Comparison of ENCODE assay signal across 21 cellular contexts in the genomic region with DNA sequence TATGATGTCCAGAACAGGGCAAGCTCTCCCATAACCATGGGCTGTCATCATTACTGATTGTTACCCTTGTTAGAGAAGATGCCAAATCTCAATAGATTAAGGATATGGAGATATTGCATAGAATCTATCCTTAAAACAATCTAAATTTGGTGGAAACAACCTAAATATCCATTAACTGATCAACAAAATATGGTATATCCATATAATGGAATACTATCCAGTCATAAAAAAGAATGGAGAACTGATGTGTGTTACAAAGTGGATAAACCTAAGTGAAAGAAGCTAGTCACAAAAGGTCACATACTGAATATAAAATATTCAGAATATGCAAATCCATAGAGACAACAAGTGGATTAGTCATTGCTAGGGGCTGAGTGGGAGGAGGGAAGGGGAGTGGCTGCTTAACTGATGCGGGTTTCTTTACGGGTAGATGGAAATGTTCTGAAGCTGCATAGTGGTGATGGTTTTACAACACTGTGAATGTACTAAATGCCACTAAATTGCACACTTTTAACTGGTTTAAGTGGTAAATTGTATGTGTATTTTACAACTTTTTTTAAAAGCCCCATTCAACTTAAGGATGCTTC. TPM values are rescaled to one million over a fixed set of nuclear protein-coding genes. Genes with fewer than 3 reads are reported as not detected.
DNase-seq lines count a peak whose midpoint lies in the region; ATAC-seq, FAIRE-seq and TF ChIP-seq lines count a peak whose summit lies in the region.
"Had no signal": no experiment of that assay in that cellular context is flagged by ENCODE, and none has a peak within 500 bp of the region (broad histone marks: within the 10 kb centered on the region; RNA-seq: fewer than 3 reads in every experiment).

No MANE protein-coding gene starts in this region.

- FAIRE-seq in K562 (lab: Jason Lieb, UNC), result no peak
- FAIRE-seq: GM12891, GM18507 had no signal

- H3K9me3 Mint-ChIP-seq in activated CD8-positive, alpha-beta T cell treated with anti-CD3 and anti-CD28 coated beads for 36 hours, result peaks cover 3% of the 10 kb centered on the region
- no peaks in the 10 kb centered on the region for H3K9me3 Mint-ChIP-seq in activated CD8-positive, alpha-beta T cell treated with anti-CD3 and anti-CD28 coated beads, Interleukin-2, amount 10 ng/mL, durations not matched to agents 7 days and 5 days (ENCODE audit: insufficient read depth)

- no peak overlapping the region for H3K4me3 Mint-ChIP-seq in activated CD8-positive, alpha-beta T cell treated with anti-CD3 and anti-CD28 coated beads for 36 hours
- no peak overlapping the region for H3K4me3 Mint-ChIP-seq in activated CD8-positive, alpha-beta T cell treated with anti-CD3 and anti-CD28 coated beads, Interleukin-2, amount 10 ng/mL, durations not matched to agents 7 days and 5 days
- H3K4me3 Mint-ChIP-seq: CD4-positive, alpha-beta memory T cell had no signal

- H3K36me3 Mint-ChIP-seq in activated CD8-positive, alpha-beta T cell treated with anti-CD3 and anti-CD28 coated beads for 36 hours (ENCODE audit: low read depth), result no peaks in the 10 kb centered on the region
- no peaks in the 10 kb centered on the region for H3K36me3 Mint-ChIP-seq in activated CD8-positive, alpha-beta T cell treated with anti-CD3 and anti-CD28 coated beads, Interleukin-2, amount 10 ng/mL, durations not matched to agents 7 days and 5 days (ENCODE audit: low read depth)
- H3K36me3 Mint-ChIP-seq: CD4-positive, alpha-beta memory T cell had no signal

- no peak overlapping the region for H3K27ac Mint-ChIP-seq in activated CD8-positive, alpha-beta T cell treated with anti-CD3 and anti-CD28 coated beads for 36 hours
- H3K27ac Mint-ChIP-seq in activated CD8-positive, alpha-beta T cell treated with anti-CD3 and anti-CD28 coated beads, Interleukin-2, amount 10 ng/mL, durations not matched to agents 7 days and 5 days, result no peak overlapping the region
- H3K27ac Mint-ChIP-seq: CD4-positive, alpha-beta memory T cell had no signal

- DNase-seq in activated CD8-positive, alpha-beta T cell treated with anti-CD3 and anti-CD28 coated beads for 36 hours, result peak; percentile 4
- DNase-seq in activated CD8-positive, alpha-beta T cell treated with anti-CD3 and anti-CD28 coated beads, Interleukin-2, amount 10 ng/mL, durations not matched to agents 7 days and 5 days, result no peak
- DNase-seq in NCI-H526 treated with DMSO at 0.1 percent for 48 hours (lab: John Stamatoyannopoulos, UW) (peak; percentile 27), K562 (ENCODE audit: extremely low read depth in 1 of 4, low spot score in 3 of 4) (no peak), iris pigment epithelial cell (ENCODE audit: low read depth) (peak; percentile 2), left lung (no peak), Kasumi-1 (lab: John Stamatoyannopoulos, UW) (no peak), GM20000 (ENCODE audit: low spot score) (no peak)
- DNase-seq: C1 segment of cervical spinal cord; Calu3; CD4-positive, alpha-beta memory T cell; COR-L47; DMS53; DMS79 treated with DMSO at 0.1 percent for 48 hours; GF-D8; GOT3; H7; HCEC 1CT had no signal

- H3K9me3 ChIP-seq in K562 (replicated peaks; ENCODE audit: control insufficient read depth, insufficient read depth, low read depth, low read length) (no peaks in the 10 kb centered on the region), left lung (peaks cover 0 to 8% of the 10 kb centered on the region in 2 donors)

- no peak for ATAC-seq in activated CD8-positive, alpha-beta T cell treated with anti-CD3 and anti-CD28 coated beads for 36 hours
- no peak for ATAC-seq in activated CD8-positive, alpha-beta T cell treated with anti-CD3 and anti-CD28 coated beads, Interleukin-2, amount 10 ng/mL, durations not matched to agents 7 days and 5 days
- no peak for ATAC-seq in K562
- no peak for ATAC-seq in left lung

- H3K27me3 Mint-ChIP-seq in activated CD8-positive, alpha-beta T cell treated with anti-CD3 and anti-CD28 coated beads for 36 hours, result peaks cover 24% of the 10 kb centered on the region
- peaks cover 8% of the 10 kb centered on the region for H3K27me3 Mint-ChIP-seq in activated CD8-positive, alpha-beta T cell treated with anti-CD3 and anti-CD28 coated beads, Interleukin-2, amount 10 ng/mL, durations not matched to agents 7 days and 5 days (ENCODE audit: low read depth)

- in situ Hi-C loops in K562 (cut with MboI), result no loop called here

- no peak overlapping the region for H3K9ac ChIP-seq in K562 (ENCODE audit: insufficient read depth in 1 of 2, low read depth in 2 of 2, low read length in 2 of 2)

- POLR2A ChIA-PET in activated CD8-positive, alpha-beta T cell treated with anti-CD3 and anti-CD28 coated beads for 36 hours (lab: Charles Lee), result no interaction called here
- POLR2A ChIA-PET in activated CD8-positive, alpha-beta T cell treated with anti-CD3 and anti-CD28 coated beads, Interleukin-2, amount 10 ng/mL, durations not matched to agents 7 days and 5 days (lab: Charles Lee), result no interaction called here
- POLR2A ChIA-PET in K562 (lab: Yijun Ruan, JAX), result no interaction called here

- no peaks in the 10 kb centered on the region for H3K79me2 ChIP-seq in K562 (ENCODE audit: control insufficient read depth, insufficient read depth, low read length)

- no peak for TF ChIP-seq EP300 in K562 (IDR thresholded peaks at IDR 0.05; ENCODE audit: low read length)

- H4K20me1 ChIP-seq in K562 (replicated peaks; ENCODE audit: control insufficient read depth, insufficient read depth, low read length), result no peaks in the 10 kb centered on the region

- H3K4me1 Mint-ChIP-seq in activated CD8-positive, alpha-beta T cell treated with anti-CD3 and anti-CD28 coated beads for 36 hours (ENCODE audit: low read depth), result no peaks in the 10 kb centered on the region
- H3K4me1 Mint-ChIP-seq in activated CD8-positive, alpha-beta T cell treated with anti-CD3 and anti-CD28 coated beads, Interleukin-2, amount 10 ng/mL, durations not matched to agents 7 days and 5 days (ENCODE audit: low read depth), result no peaks in the 10 kb centered on the region
- H3K4me1 Mint-ChIP-seq: CD4-positive, alpha-beta memory T cell had no signal

- H3K4me2 ChIP-seq in K562 (ENCODE audit: insufficient read depth, low read length), result no peak overlapping the region

- intact Hi-C loops in activated CD8-positive, alpha-beta T cell treated with anti-CD3 and anti-CD28 coated beads for 36 hours (cut with micrococcal nuclease), result no loop called here
- intact Hi-C loops in K562 (cut with micrococcal nuclease) (no loop called here), left lung (cut with DNase I) (no loop called here)

- BruUV-seq in K562 (replicated peaks; lab: Mats Ljungman, UMichigan), result no TSS peak

- H3K36me3 ChIP-seq in K562 (ENCODE audit: control insufficient read depth, insufficient read depth, low read length) (no peaks in the 10 kb centered on the region), left lung (no peaks in the 10 kb centered on the region)

- H3K4me3 ChIP-seq in K562 (no peak overlapping the region), left lung (no peak overlapping the region)

- H3K27me3 ChIP-seq in K562 (ENCODE audit: control insufficient read depth in 2 of 2, insufficient read depth in 2 of 2, low read length in 2 of 2) (no peaks in the 10 kb centered on the region; a peak in 1 of 5 replicates), left lung (no peaks in the 10 kb centered on the region)

- CTCF ChIA-PET in activated CD8-positive, alpha-beta T cell treated with anti-CD3 and anti-CD28 coated beads for 36 hours (lab: Charles Lee), result no interaction called here
- CTCF ChIA-PET in activated CD8-positive, alpha-beta T cell treated with anti-CD3 and anti-CD28 coated beads, Interleukin-2, amount 10 ng/mL, durations not matched to agents 7 days and 5 days (lab: Charles Lee), result no interaction called here
- CTCF ChIA-PET in K562 (lab: Yijun Ruan, JAX; ENCODE audit: low intra/inter-chr PET ratio), result no interaction called here

- no peak for TF ChIP-seq CTCF in activated CD8-positive, alpha-beta T cell treated with anti-CD3 and anti-CD28 coated beads for 36 hours (IDR thresholded peaks at IDR 0.05)
- no peak for TF ChIP-seq CTCF in K562 (IDR thresholded peaks at IDR 0.05 in 2 of 3, conservative IDR thresholded peaks at IDR 0.05 in 1 of 3; ENCODE audit: insufficient read depth in 2 of 3, low read depth in 1 of 3, low read length in 3 of 3)
- no peak for TF ChIP-seq CTCF in left lung (IDR thresholded peaks at IDR 0.05)
- TF ChIP-seq CTCF in GM20000 (IDR thresholded peaks at IDR 0.05; ENCODE audit: extremely low read depth, missing control alignments), result no peak

- H3K4me1 ChIP-seq in K562 (replicated peaks in 1 of 2; ENCODE audit: control insufficient read depth in 2 of 2, insufficient read depth in 2 of 2, low read length in 2 of 2), result peaks cover 0 to 6% of the 10 kb centered on the region in 2 experiments; a peak in 1 of 5 replicates
- no peaks in the 10 kb centered on the region for H3K4me1 ChIP-seq in left lung

- H3K9me1 ChIP-seq in K562 (ENCODE audit: control insufficient read depth, insufficient read depth, low read length), result no peaks in the 10 kb centered on the region

- TF ChIP-seq RAD21 in K562 (CRISPR knock-in tag; conservative IDR thresholded peaks at IDR 0.05 in 1 of 2, IDR thresholded peaks at IDR 0.05 in 1 of 2), result no peak

- no peak for TF ChIP-seq POLR2A in K562 (conservative IDR thresholded peaks at IDR 0.05)

- no peak overlapping the region for H3K27ac ChIP-seq in K562 (ENCODE audit: extremely low read depth, low read depth, low read length)
- H3K27ac ChIP-seq in left lung, result no peak overlapping the region

- H2AFZ ChIP-seq in K562 (ENCODE audit: low read depth, low read length), result no peak overlapping the region

- 5% methylated on average over 2 of the region's 2 CpGs for WGBS in K562 (ENCODE audit: insufficient coverage, low coverage, missing lambda C conversion rate)

RNA-seq across cellular contexts. Expression of a gene that starts 36.1 kb away (rescaled TPM):
- total RNA-seq in activated CD8-positive, alpha-beta T cell treated with anti-CD3 and anti-CD28 coated beads for 36 hours, result 1 to 10 TPM; 5.0 to 9.4 TPM
- total RNA-seq in activated CD8-positive, alpha-beta T cell treated with anti-CD3 and anti-CD28 coated beads, Interleukin-2, amount 10 ng/mL, durations not matched to agents 7 days and 5 days, result 10 to 100 TPM; 17.7 to 18.0 TPM
- total RNA-seq in K562 (2011; cell fraction: chromatin; rRNA removed; ENCODE audit: low replicate concordance), result 1.7 and 3.1 TPM in 2 replicates
- total RNA-seq in K562 (2011; cell fraction: nucleolus; rRNA removed), result 3.3 and 4.8 TPM in 2 replicates
- 3.3 and 5.0 TPM in 2 replicates for total RNA-seq in K562 (2011; cell fraction: nucleoplasm; rRNA removed)
- 15.3 and 36.6 TPM in 2 replicates for total RNA-seq in K562 (2014; rRNA removed)
- 16.0 and 19.1 TPM in 2 replicates for total RNA-seq in K562 (2014; rRNA removed; fragmentation: Illumina TruSeq; extraction: Trizol)
- 14.1 and 21.1 TPM in 2 replicates for total RNA-seq in K562 (2015; rRNA removed; fragmentation: Illumina TruSeq; extraction: Trizol)
- total RNA-seq in K562 (2021), result 16.9 and 18.5 TPM in 2 replicates
- polyA plus RNA-seq in K562 (2011; rRNA removed), result 9.5 and 11.5 TPM in 2 replicates
- 8.6 and 11.3 TPM in 2 replicates for polyA plus RNA-seq in K562 (2011; cell fraction: cytosol; rRNA removed)
- 2.6 and 5.4 TPM in 2 replicates for polyA plus RNA-seq in K562 (2011; cell fraction: nucleus; rRNA removed)
- 36.6 and 56.8 TPM in 2 replicates for polyA plus RNA-seq in K562 (2012)
- polyA plus RNA-seq in K562 (2014; fragmentation: Illumina TruSeq; extraction: Trizol), result 15.4 and 22.3 TPM in 2 replicates
- polyA plus RNA-seq in K562 (2014; fragmentation: Nextera tagmentation; extraction: Ambion mirVana), result 1 to 10 TPM; 1.8 to 2.2 TPM
- polyA plus RNA-seq in K562 (2014; rRNA removed), result 18.3 and 27.8 TPM in 2 replicates
- polyA minus RNA-seq in K562 (2011; rRNA and poly(A)+ RNA removed), result 3.3 and 3.5 TPM in 2 replicates
- 5.6 TPM in 1 of 2 replicates, not detected in the other for polyA minus RNA-seq in K562 (2011; cell fraction: cytosol; rRNA and poly(A)+ RNA removed)
- 1.4 and 1.6 TPM in 2 replicates for polyA minus RNA-seq in K562 (2011; cell fraction: nucleus; rRNA and poly(A)+ RNA removed)
- 10 to 100 TPM; 42.7 to 56.0 TPM for total RNA-seq in left lung
- total RNA-seq: G401 had no signal

Comparison
In these comparisons a context has a peak if more than half of its experiments do, and no peak if none do; other contexts are left out.
1. DNase-seq: peak in activated CD8-positive, alpha-beta T cell treated with anti-CD3 and anti-CD28 coated beads for 36 hours (single experiment), NCI-H526 treated with DMSO at 0.1 percent for 48 hours (single experiment) and iris pigment epithelial cell (single experiment); none in activated CD8-positive, alpha-beta T cell treated with anti-CD3 and anti-CD28 coated beads, Interleukin-2, amount 10 ng/mL, durations not matched to agents 7 days and 5 days (single experiment), K562 (0 of 4), left lung (0 of 2), Kasumi-1 (0 of 2) and GM20000 (single experiment).